Comparison of ENCODE assay signal across 9 cellular contexts in the genomic region with DNA sequence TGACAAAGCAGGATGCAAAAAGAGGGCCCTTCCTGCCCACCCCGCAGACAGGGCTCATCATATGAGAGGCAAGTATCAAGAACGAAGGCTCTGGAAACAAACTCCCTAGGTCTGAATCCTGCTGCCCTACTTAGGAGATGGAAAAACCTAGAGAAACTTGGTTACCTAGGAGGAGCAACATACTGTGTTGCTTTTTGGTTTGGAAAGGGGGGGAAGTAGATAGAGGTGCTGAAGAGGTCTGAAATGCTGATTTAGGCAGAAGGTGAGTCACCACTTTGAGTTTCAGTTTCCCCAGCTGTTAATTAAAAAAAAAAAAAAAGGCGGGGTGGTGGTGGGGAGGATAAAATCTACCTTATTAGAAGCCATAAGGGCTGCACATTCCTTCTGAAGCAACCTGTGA. TPM values are rescaled to one million over a fixed set of nuclear protein-coding genes. Genes with fewer than 3 reads are reported as not detected.
DNase-seq lines count a peak whose midpoint lies in the region; ATAC-seq, FAIRE-seq and TF ChIP-seq lines count a peak whose summit lies in the region.
"Had no signal": no experiment of that assay in that cellular context is flagged by ENCODE, and none has a peak within 500 bp of the region (broad histone marks: within the 10 kb centered on the region; RNA-seq: fewer than 3 reads in every experiment).

No MANE protein-coding gene starts in this region.

- H3K9ac ChIP-seq in HUES6 (ENCODE audit: low read length) (peak overlapping the region; percentile 97), K562 (ENCODE audit: insufficient read depth in 1 of 2, low read depth in 2 of 2, low read length in 2 of 2) (0 out of 4 replicates have a peak overlapping the region, but pooled peaks of 1 of the 2 experiments have one; percentile 100)

- no peak for DNase-seq in K562 (ENCODE audit: extremely low read depth in 1 of 4, low spot score in 3 of 4)
- DNase-seq in naive B cell: no peak
- DNase-seq in H4 (ENCODE audit: low spot score): no peak

- peaks cover 16% of the 10 kb centered on the region; the same call in 1 of the 2 replicates for H4K20me1 ChIP-seq in K562 (replicated peaks; ENCODE audit: control insufficient read depth, insufficient read depth, low read length)

- no peaks in the 10 kb centered on the region for H3K9me1 ChIP-seq in K562 (ENCODE audit: control insufficient read depth, insufficient read depth, low read length)

- FAIRE-seq in K562 (lab: Jason Lieb, UNC): no peak
- FAIRE-seq: islet of Langerhans had no signal

- peaks cover 8 to 9% of the 10 kb centered on the region in 2 donors for H3K36me3 Mint-ChIP-seq in naive B cell

- no peak for TF ChIP-seq POLR2A in K562 (conservative IDR thresholded peaks at IDR 0.05)

- in situ Hi-C loops in K562 (cut with MboI): loop anchor here (25.0 kb wide), 1 partner anchor 1654 kb away; the partner anchor contains the start of gene ADCY7

- H3K4me3 ChIP-seq in ACC112 (ENCODE audit: low read depth, low read length) (peak overlapping the region; percentile 96), HUES6 (ENCODE audit: low read depth, low read length) (peak overlapping the region; percentile 100), K562 (peak overlapping the region; percentile 94; the same call in 1 of the 2 replicates)

- peaks cover 27% of the 10 kb centered on the region for H3K4me1 ChIP-seq in ACC112 (ENCODE audit: control insufficient read depth, insufficient read depth, low read length, unreplicated experiment)
- peaks cover 56% of the 10 kb centered on the region for H3K4me1 ChIP-seq in HUES6 (ENCODE audit: control insufficient read depth, insufficient read depth, low read length)
- peaks cover 10 to 16% of the 10 kb centered on the region in 2 experiments; a peak in 4 of 5 replicates for H3K4me1 ChIP-seq in K562 (replicated peaks in 1 of 2; ENCODE audit: control insufficient read depth in 2 of 2, insufficient read depth in 2 of 2, low read length in 2 of 2)

- H3K9me3 ChIP-seq in HUES6 (ENCODE audit: control insufficient read depth, insufficient read depth, low read depth, low read length) (no peaks in the 10 kb centered on the region; the same call in 1 of the 2 replicates), K562 (replicated peaks; ENCODE audit: control insufficient read depth, insufficient read depth, low read depth, low read length) (no peaks in the 10 kb centered on the region)

- POLR2A ChIA-PET in K562 (lab: Yijun Ruan, JAX): no interaction called here

- ATAC-seq in GM18907 (IDR thresholded peaks at IDR 0.05; ENCODE audit: unreplicated experiment) (peak; percentile 27), K562 (no peak), naive B cell (ENCODE audit: low read depth in 2 of 2) (no peak), HG03280 (IDR thresholded peaks at IDR 0.05; ENCODE audit: unreplicated experiment) (no peak), HG03378 (IDR thresholded peaks at IDR 0.05; ENCODE audit: unreplicated experiment) (no peak)

- intact Hi-C loops in K562 (cut with micrococcal nuclease): no loop called here

- peak overlapping the region in 6 of 8 donors; percentile 82 to 96 (median 90) for H3K4me3 Mint-ChIP-seq in naive B cell

- H3K79me2 ChIP-seq in ACC112 (ENCODE audit: control insufficient read depth, insufficient read depth, low read length, unreplicated experiment): peaks cover 62% of the 10 kb centered on the region
- H3K79me2 ChIP-seq in K562 (ENCODE audit: control insufficient read depth, insufficient read depth, low read length): peaks cover 66% of the 10 kb centered on the region

- no peak for TF ChIP-seq CTCF in K562 (IDR thresholded peaks at IDR 0.05 in 2 of 3, conservative IDR thresholded peaks at IDR 0.05 in 1 of 3; ENCODE audit: insufficient read depth in 2 of 3, low read depth in 1 of 3, low read length in 3 of 3)

- 66% methylated on average over 3 of the region's 3 CpGs for WGBS in K562 (ENCODE audit: insufficient coverage, low coverage, missing lambda C conversion rate)

- H3K9me3 Mint-ChIP-seq in naive B cell: peaks cover 2 to 6% (median 3%) of the 10 kb centered on the region in 7 donors

- no peaks in the 10 kb centered on the region for H3K27me3 Mint-ChIP-seq in naive B cell

- peaks cover 30 to 41% (median 35%) of the 10 kb centered on the region in 3 donors for H3K4me1 Mint-ChIP-seq in naive B cell

- CTCF ChIA-PET in K562 (lab: Yijun Ruan, JAX; ENCODE audit: low intra/inter-chr PET ratio): no interaction called here

- H3K27me3 ChIP-seq in ACC112 (ENCODE audit: insufficient read depth, low read length) (no peaks in the 10 kb centered on the region), HUES6 (ENCODE audit: control insufficient read depth, insufficient read depth, low read length) (no peaks in the 10 kb centered on the region), K562 (ENCODE audit: control insufficient read depth in 2 of 2, insufficient read depth in 2 of 2, low read length in 2 of 2) (no peaks in the 10 kb centered on the region)

- peak overlapping the region; percentile 95 for H3K27ac ChIP-seq in ACC112 (ENCODE audit: low read depth, low read length)
- H3K27ac ChIP-seq in HUES6 (ENCODE audit: low read depth, low read length): peak overlapping the region; percentile 86; the same call in 1 of the 2 replicates
- no peak overlapping the region; the same call in 2 of the 3 replicates for H3K27ac ChIP-seq in K562 (ENCODE audit: extremely low read depth, low read depth, low read length)

- TF ChIP-seq EP300 in K562 (IDR thresholded peaks at IDR 0.05; ENCODE audit: low read length): no peak

- no TSS peak for BruUV-seq in K562 (replicated peaks; lab: Mats Ljungman, UMichigan)

- H3K4me2 ChIP-seq in K562 (ENCODE audit: insufficient read depth, low read length): peak overlapping the region; percentile 99

- H2AFZ ChIP-seq in ACC112 (ENCODE audit: low read length, unreplicated experiment): no peak overlapping the region
- H2AFZ ChIP-seq in K562 (ENCODE audit: low read depth, low read length): no peak overlapping the region

- TF ChIP-seq RAD21 in K562 (CRISPR knock-in tag; conservative IDR thresholded peaks at IDR 0.05 in 1 of 2, IDR thresholded peaks at IDR 0.05 in 1 of 2): no peak

- no peaks in the 10 kb centered on the region for H3K36me3 ChIP-seq in ACC112 (ENCODE audit: insufficient read depth, low read length)
- peaks cover 3% of the 10 kb centered on the region; the same call in 1 of the 2 replicates for H3K36me3 ChIP-seq in HUES6 (ENCODE audit: control insufficient read depth, insufficient read depth, low read length)
- no peaks in the 10 kb centered on the region; the same call in 2 of the 3 replicates for H3K36me3 ChIP-seq in K562 (ENCODE audit: control insufficient read depth, insufficient read depth, low read length)

- peak overlapping the region in 5 of 6 donors; percentile 72 to 93 (median 85) for H3K27ac Mint-ChIP-seq in naive B cell

TF ChIP-seq in K562, 482 proteins besides CTCF, POLR2A, EP300 and RAD21:
- TF ChIP-seq FOSL1 (tag; conservative IDR thresholded peaks at IDR 0.05) (0 out of 2 replicates have a peak, but pooled peaks have one; percentile 20), DPF2 (IDR thresholded peaks at IDR 0.05) (0 out of 2 replicates have a peak, but pooled peaks have one; percentile 11), ATF3 (IDR thresholded peaks at IDR 0.05) (peak; percentile 50; the same call in 1 of the 2 replicates), ATF3 (CRISPR knock-in tag; conservative IDR thresholded peaks at IDR 0.05) (no peak), KAT2B (IDR thresholded peaks at IDR 0.05; ENCODE audit: low read depth, low read length) (no peak), JUND (IDR thresholded peaks at IDR 0.05; ENCODE audit: borderline replicate concordance, low read depth, low read length) (0 out of 2 replicates have a peak, but pooled peaks have one; percentile 47), JUND (tag; IDR thresholded peaks at IDR 0.05; ENCODE audit: borderline replicate concordance, low read depth, low read length) (no peak)

RNA-seq across cellular contexts. Expression of gene N4BP1, which starts 1.5 kb away (rescaled TPM):
- total RNA-seq in K562 (2011; cell fraction: chromatin; rRNA removed; ENCODE audit: low replicate concordance): 17.8 and 43.0 TPM in 2 replicates
- total RNA-seq in K562 (2011; cell fraction: nucleolus; rRNA removed): 8.0 and 10.5 TPM in 2 replicates
- 17.3 and 17.6 TPM in 2 replicates for total RNA-seq in K562 (2011; cell fraction: nucleoplasm; rRNA removed)
- total RNA-seq in K562 (2014; rRNA removed) (5.9 and 7.4 TPM in 2 replicates), K562 (2014; rRNA removed; fragmentation: Illumina TruSeq; extraction: Trizol) (17.1 and 18.4 TPM in 2 replicates), K562 (2015; rRNA removed; fragmentation: Illumina TruSeq; extraction: Trizol) (18.6 and 20.7 TPM in 2 replicates), K562 (2021) (18.0 and 18.1 TPM in 2 replicates)
- polyA plus RNA-seq in K562 (2011; rRNA removed) (12.9 and 16.5 TPM in 2 replicates), K562 (2014; fragmentation: Illumina TruSeq; extraction: Trizol) (17.4 and 18.7 TPM in 2 replicates), K562 (2014; fragmentation: Nextera tagmentation; extraction: Ambion mirVana) (1 to 10 TPM; 1.1 to 2.4 TPM), K562 (2014; rRNA removed) (10.0 and 15.5 TPM in 2 replicates), naive B cell (ENCODE audit: low read depth in 6 of 6) (10 to 100 TPM in 5 of 6 donors, 1 to 10 TPM in 1; 7.6 to 40.2 (median 21.7) TPM)
- 7.5 and 14.3 TPM in 2 replicates for polyA plus RNA-seq in K562 (2011; cell fraction: cytosol; rRNA removed)
- polyA plus RNA-seq in K562 (2011; cell fraction: nucleus; rRNA removed): 12.2 and 13.1 TPM in 2 replicates
- 8.5 and 12.2 TPM in 2 replicates for polyA plus RNA-seq in K562 (2012)
- polyA minus RNA-seq in K562 (2011; rRNA and poly(A)+ RNA removed): 16.4 and 26.0 TPM in 2 replicates
- 10.5 and 12.3 TPM in 2 replicates for polyA minus RNA-seq in K562 (2011; cell fraction: cytosol; rRNA and poly(A)+ RNA removed)
- 8.1 and 14.8 TPM in 2 replicates for polyA minus RNA-seq in K562 (2011; cell fraction: nucleus; rRNA and poly(A)+ RNA removed)
- total RNA-seq in H4 (2014; rRNA removed; shearing (Covaris generic)): 8.3 and 15.7 TPM in 2 replicates
